In the genomic region with DNA sequence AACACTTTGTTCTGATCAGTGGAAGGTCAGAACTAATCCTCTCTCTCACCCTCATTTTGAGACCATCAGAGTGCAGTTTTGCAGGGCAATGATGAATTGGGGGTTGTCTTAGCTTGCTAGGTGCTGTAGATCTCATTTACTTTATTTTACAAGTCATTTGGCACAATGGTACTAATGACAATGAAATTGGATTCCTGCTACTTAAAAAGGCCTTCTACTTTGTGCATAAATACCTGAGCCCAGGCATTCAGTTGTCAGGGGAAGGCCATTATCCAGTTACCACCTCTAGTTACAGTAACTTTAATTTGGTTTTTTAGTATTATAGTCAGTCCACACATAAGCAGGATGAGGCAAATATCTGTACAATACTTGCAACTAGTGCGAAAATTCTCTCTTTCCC, we compare ENCODE assay signal across 35 cellular contexts.
"Had no signal": no experiment of that assay in that cellular context is flagged by ENCODE, and none has a peak within 500 bp of the region (broad histone marks: within the 10 kb centered on the region; RNA-seq: fewer than 3 reads in every experiment).

No MANE protein-coding gene starts in this region.

- H3K36me3 Mint-ChIP-seq: activated CD4-positive, alpha-beta memory T cell treated with anti-CD3 and anti-CD28 coated beads for 36 hours; activated CD8-positive, alpha-beta memory T cell treated with anti-CD3 and anti-CD28 coated beads, Interleukin-2, amount 10 ng/mL, durations not matched to agents 7 days and 5 days; activated naive CD4-positive, alpha-beta T cell treated with anti-CD3 and anti-CD28 coated beads, Interleukin-2, amount 50 U/mL, for 24 hours; activated naive CD8-positive, alpha-beta T cell treated with anti-CD3 and anti-CD28 coated beads for 36 hours had no signal

- H3K4me3 ChIP-seq: adrenal gland, body of pancreas, esophagus muscularis mucosa, gastrocnemius medialis, heart left ventricle had no signal

- H3K4me1 ChIP-seq: adrenal gland, body of pancreas, esophagus muscularis mucosa, foreskin keratinocyte, gastrocnemius medialis, heart left ventricle had no signal

- H3K36me3 ChIP-seq: adrenal gland, esophagus muscularis mucosa, gastrocnemius medialis, heart left ventricle, WERI-Rb-1 had no signal

- H3K4me1 Mint-ChIP-seq: activated CD4-positive, alpha-beta T cell treated with anti-CD3 and anti-CD28 coated beads for 36 hours; activated CD4-positive, alpha-beta T cell treated with anti-CD3 and anti-CD28 coated beads, Interleukin-2, amount 10 ng/mL, durations not matched to agents 24 days and 14 days; activated CD8-positive, alpha-beta memory T cell treated with anti-CD3 and anti-CD28 coated beads, Interleukin-2, amount 10 ng/mL, durations not matched to agents 7 days and 5 days; activated naive CD4-positive, alpha-beta T cell treated with anti-CD3 and anti-CD28 coated beads, Interleukin-2, amount 50 U/mL, for 24 hours; activated naive CD8-positive, alpha-beta T cell treated with anti-CD3 and anti-CD28 coated beads for 36 hours; activated naive CD8-positive, alpha-beta T cell treated with anti-CD3 and anti-CD28 coated beads, Interleukin-2, amount 50 U/mL, for 24 hours; T-helper 17 cell had no signal

- H3K27me3 ChIP-seq: adrenal gland, body of pancreas, esophagus muscularis mucosa, foreskin keratinocyte, gastrocnemius medialis, heart left ventricle had no signal

- H3K27ac ChIP-seq: adrenal gland, body of pancreas, esophagus muscularis mucosa, foreskin keratinocyte, gastrocnemius medialis, heart left ventricle, WERI-Rb-1 had no signal

- H3K4me3 Mint-ChIP-seq: activated CD4-positive, alpha-beta memory T cell treated with anti-CD3 and anti-CD28 coated beads for 36 hours; activated CD4-positive, alpha-beta T cell treated with anti-CD3 and anti-CD28 coated beads for 36 hours; activated CD4-positive, alpha-beta T cell treated with anti-CD3 and anti-CD28 coated beads, Interleukin-2, amount 10 ng/mL, durations not matched to agents 24 days and 14 days; activated CD8-positive, alpha-beta memory T cell treated with anti-CD3 and anti-CD28 coated beads, Interleukin-2, amount 10 ng/mL, durations not matched to agents 7 days and 5 days; activated CD8-positive, alpha-beta T cell treated with anti-CD3 and anti-CD28 coated beads, Interleukin-2, amount 10 ng/mL, durations not matched to agents 7 days and 5 days; activated naive CD4-positive, alpha-beta T cell treated with anti-CD3 and anti-CD28 coated beads for 36 hours; activated naive CD4-positive, alpha-beta T cell treated with anti-CD3 and anti-CD28 coated beads, Interleukin-2, amount 50 U/mL, for 24 hours; activated naive CD8-positive, alpha-beta T cell treated with anti-CD3 and anti-CD28 coated beads for 36 hours; activated naive CD8-positive, alpha-beta T cell treated with anti-CD3 and anti-CD28 coated beads, Interleukin-2, amount 50 U/mL, for 24 hours; activated T-helper 1 cell treated with anti-CD3 and anti-CD28 coated beads, Interleukin-12 subunit alpha, Interleukin-12 subunit beta, Interleukin-2, Interleukin-4 antibody, amounts not matched to agents 30 ng/mL and 10 ng/mL and 1 ng/mL, durations not matched to agents 14 hours and 24 hours and 36 hours; T-helper 17 cell; T-helper 2 cell treated with Interferon-gamma antibody and Interleukin-4, amounts not matched to agents 5 μg/mL and 100 μg/mL, for 36 hours had no signal

- DNase-seq: activated CD4-positive, alpha-beta memory T cell treated with anti-CD3 and anti-CD28 coated beads for 36 hours; activated CD4-positive, alpha-beta T cell treated with anti-CD3 and anti-CD28 coated beads for 36 hours; activated CD4-positive, alpha-beta T cell treated with anti-CD3 and anti-CD28 coated beads, Interleukin-2, amount 10 ng/mL, durations not matched to agents 24 days and 14 days; activated CD4-positive, CD25-positive, alpha-beta regulatory T cell; activated CD4-positive, CD25-positive, alpha-beta regulatory T cell treated with anti-CD3 and anti-CD28 coated beads, Interleukin-2, amount 50 U/mL, for 72 hours; activated CD8-positive, alpha-beta memory T cell treated with anti-CD3 and anti-CD28 coated beads, Interleukin-2, amount 10 ng/mL, durations not matched to agents 7 days and 5 days; activated CD8-positive, alpha-beta memory T cell treated with anti-CD3 and anti-CD28 coated beads, Interleukin-2, amount 50 U/mL, for 4 hours; activated CD8-positive, alpha-beta T cell treated with anti-CD3 and anti-CD28 coated beads, Interleukin-2, amount 10 ng/mL, durations not matched to agents 7 days and 5 days; activated effector memory CD4-positive, alpha-beta T cell treated with anti-CD3 and anti-CD28 coated beads, Interleukin-2, amount 50 U/mL, for 16 hours; activated naive CD4-positive, alpha-beta T cell treated with anti-CD3 and anti-CD28 coated beads for 36 hours; activated naive CD8-positive, alpha-beta T cell treated with anti-CD3 and anti-CD28 coated beads for 36 hours; activated naive CD8-positive, alpha-beta T cell treated with anti-CD3 and anti-CD28 coated beads, Interleukin-2, amount 50 U/mL, for 24 hours; activated T-cell treated with anti-CD3 and anti-CD28 coated beads, Interleukin-2, amount 50 U/mL, for 1 hour; activated T-cell treated with anti-CD3 and anti-CD28 coated beads, Interleukin-2, amount 50 U/mL, for 48 hours; adrenal gland; amygdala; aorta; body of pancreas; caudate nucleus; effector CD8-positive, alpha-beta T cell; erythroblast; foreskin keratinocyte; gastrocnemius medialis; glutamatergic neuron; heart left ventricle; T-helper 1 cell; T-helper 17 cell; T1000; WERI-Rb-1 had no signal

- FAIRE-seq: colon had no signal

- H3K27me3 Mint-ChIP-seq: activated CD4-positive, alpha-beta memory T cell treated with anti-CD3 and anti-CD28 coated beads for 36 hours; activated CD4-positive, alpha-beta T cell treated with anti-CD3 and anti-CD28 coated beads, Interleukin-2, amount 10 ng/mL, durations not matched to agents 24 days and 14 days; activated CD8-positive, alpha-beta memory T cell treated with anti-CD3 and anti-CD28 coated beads, Interleukin-2, amount 10 ng/mL, durations not matched to agents 7 days and 5 days; activated naive CD4-positive, alpha-beta T cell treated with anti-CD3 and anti-CD28 coated beads, Interleukin-2, amount 50 U/mL, for 24 hours; activated naive CD8-positive, alpha-beta T cell treated with anti-CD3 and anti-CD28 coated beads for 36 hours; activated naive CD8-positive, alpha-beta T cell treated with anti-CD3 and anti-CD28 coated beads, Interleukin-2, amount 50 U/mL, for 24 hours; T-helper 17 cell had no signal

- H3K9me3 ChIP-seq: adrenal gland, body of pancreas, esophagus muscularis mucosa, gastrocnemius medialis, heart left ventricle had no signal

- H3K9me3 Mint-ChIP-seq: activated CD4-positive, alpha-beta T cell treated with anti-CD3 and anti-CD28 coated beads, Interleukin-2, amount 10 ng/mL, durations not matched to agents 24 days and 14 days; activated naive CD8-positive, alpha-beta T cell treated with anti-CD3 and anti-CD28 coated beads for 36 hours; activated naive CD8-positive, alpha-beta T cell treated with anti-CD3 and anti-CD28 coated beads, Interleukin-2, amount 50 U/mL, for 24 hours; activated T-helper 2 cell treated with anti-CD3 and anti-CD28 coated beads, Interferon-gamma antibody, Interleukin-2, Interleukin-4, amounts not matched to agents 10 μg/mL and 5 μg/mL and 100 μg/mL, durations not matched to agents 14 hours and 24 hours and 36 hours; T-helper 2 cell treated with Interferon-gamma antibody and Interleukin-4, amounts not matched to agents 5 μg/mL and 100 μg/mL, for 36 hours had no signal

- ATAC-seq: activated CD4-positive, alpha-beta T cell treated with anti-CD3 and anti-CD28 coated beads for 36 hours; activated CD8-positive, alpha-beta memory T cell treated with anti-CD3 and anti-CD28 coated beads, Interleukin-2, amount 10 ng/mL, durations not matched to agents 7 days and 5 days; activated CD8-positive, alpha-beta T cell treated with anti-CD3 and anti-CD28 coated beads, Interleukin-2, amount 10 ng/mL, durations not matched to agents 7 days and 5 days; activated naive CD8-positive, alpha-beta T cell treated with anti-CD3 and anti-CD28 coated beads, Interleukin-2, amount 50 U/mL, for 24 hours; body of pancreas; foreskin keratinocyte; gastrocnemius medialis; heart left ventricle; T-helper 17 cell had no signal

- H3K27ac Mint-ChIP-seq: activated CD4-positive, alpha-beta memory T cell treated with anti-CD3 and anti-CD28 coated beads for 36 hours; activated CD4-positive, alpha-beta T cell treated with anti-CD3 and anti-CD28 coated beads for 36 hours; activated CD4-positive, alpha-beta T cell treated with anti-CD3 and anti-CD28 coated beads, Interleukin-2, amount 10 ng/mL, durations not matched to agents 24 days and 14 days; activated CD8-positive, alpha-beta memory T cell treated with anti-CD3 and anti-CD28 coated beads, Interleukin-2, amount 10 ng/mL, durations not matched to agents 7 days and 5 days; activated CD8-positive, alpha-beta T cell treated with anti-CD3 and anti-CD28 coated beads, Interleukin-2, amount 10 ng/mL, durations not matched to agents 7 days and 5 days; activated naive CD4-positive, alpha-beta T cell treated with anti-CD3 and anti-CD28 coated beads for 36 hours; activated naive CD4-positive, alpha-beta T cell treated with anti-CD3 and anti-CD28 coated beads, Interleukin-2, amount 50 U/mL, for 24 hours; activated naive CD8-positive, alpha-beta T cell treated with anti-CD3 and anti-CD28 coated beads for 36 hours; activated naive CD8-positive, alpha-beta T cell treated with anti-CD3 and anti-CD28 coated beads, Interleukin-2, amount 50 U/mL, for 24 hours; activated T-helper 1 cell treated with anti-CD3 and anti-CD28 coated beads, Interleukin-12 subunit alpha, Interleukin-12 subunit beta, Interleukin-2, Interleukin-4 antibody, amounts not matched to agents 30 ng/mL and 10 ng/mL and 1 ng/mL, durations not matched to agents 14 hours and 24 hours and 36 hours; activated T-helper 2 cell treated with anti-CD3 and anti-CD28 coated beads, Interferon-gamma antibody, Interleukin-2, Interleukin-4, amounts not matched to agents 10 μg/mL and 5 μg/mL and 100 μg/mL, durations not matched to agents 14 hours and 24 hours and 36 hours; T-helper 17 cell; T-helper 2 cell treated with Interferon-gamma antibody and Interleukin-4, amounts not matched to agents 5 μg/mL and 100 μg/mL, for 36 hours had no signal
